ENCODE assay signal across 7 cellular contexts in the genomic region with DNA sequence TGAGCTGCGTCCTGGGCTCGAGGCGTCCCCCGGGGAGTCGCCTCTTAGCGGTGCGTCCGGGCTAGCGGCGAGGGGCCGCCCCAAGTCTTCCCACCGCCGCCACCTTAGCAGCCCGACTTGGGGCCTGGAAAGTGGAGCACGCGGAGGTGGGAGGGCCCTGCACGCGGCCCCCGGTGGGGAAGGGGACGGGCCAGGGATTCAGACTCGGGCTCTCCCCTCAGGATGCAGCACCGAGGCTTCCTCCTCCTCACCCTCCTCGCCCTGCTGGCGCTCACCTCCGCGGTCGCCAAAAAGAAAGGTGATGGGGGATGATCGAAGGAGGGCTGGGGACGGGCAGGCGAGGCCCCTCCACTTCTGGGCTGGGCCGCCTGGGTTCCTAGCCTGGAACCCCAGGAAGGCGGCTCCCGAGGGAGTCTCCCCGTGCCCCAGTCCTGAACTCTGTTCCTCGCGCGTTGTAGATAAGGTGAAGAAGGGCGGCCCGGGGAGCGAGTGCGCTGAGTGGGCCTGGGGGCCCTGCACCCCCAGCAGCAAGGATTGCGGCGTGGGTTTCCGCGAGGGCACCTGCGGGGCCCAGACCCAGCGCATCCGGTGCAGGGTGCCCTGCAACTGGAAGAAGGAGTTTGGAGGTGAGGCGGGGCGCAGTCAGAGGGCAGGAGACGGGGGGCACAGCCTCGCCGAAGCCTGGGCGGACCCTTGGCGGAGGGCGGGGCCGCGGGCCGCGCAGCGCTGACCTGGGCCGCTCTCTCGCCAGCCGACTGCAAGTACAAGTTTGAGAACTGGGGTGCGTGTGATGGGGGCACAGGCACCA. TPM values are rescaled to one million over a fixed set of nuclear protein-coding genes. Genes with fewer than 3 reads are reported as not detected.
DNase-seq lines count a peak whose midpoint lies in the region; ATAC-seq and TF ChIP-seq lines count a peak whose summit lies in the region.

No MANE protein-coding gene starts in this region.

- no peak for TF ChIP-seq CTCF in NB4 (IDR thresholded peaks at IDR 0.05; ENCODE audit: low read depth, low read length)

- no peaks in the 10 kb centered on the region for H3K9me3 Mint-ChIP-seq in central memory CD8-positive, alpha-beta T cell
- H3K9me3 Mint-ChIP-seq in naive thymus-derived CD4-positive, alpha-beta T cell = peaks cover 0 to 4% (median 0%) of the 10 kb centered on the region in 11 donors

- TF ChIP-seq POLR2A in NB4 (IDR thresholded peaks at IDR 0.05; ENCODE audit: extremely low read depth, insufficient read length) = no peak

- H3K4me3 ChIP-seq in NB4 (ENCODE audit: low read depth, low read length) = no peak overlapping the region
- H3K4me3 ChIP-seq in naive thymus-derived CD4-positive, alpha-beta T cell (ENCODE audit: low read length) = peak overlapping the region; percentile 47

- CTCF ChIA-PET in naive thymus-derived CD4-positive, alpha-beta T cell (lab: Charles Lee) = no interaction called here

- peaks cover 4% of the 10 kb centered on the region for H3K36me3 ChIP-seq in ES-I3 (ENCODE audit: insufficient read depth, low read length)
- H3K36me3 ChIP-seq in naive thymus-derived CD4-positive, alpha-beta T cell (ENCODE audit: control insufficient read depth in 2 of 3, insufficient read depth in 3 of 3, low read length in 3 of 3) = peaks cover 0 to 18% (median 0%) of the 10 kb centered on the region in 3 experiments

- intact Hi-C loops in naive thymus-derived CD4-positive, alpha-beta T cell (cut with micrococcal nuclease) = loop anchor here (5.0 to 10.0 kb wide), 2 partner anchors 35 to 293 kb away; a partner anchor contains a TSS

- peak; percentile 30 for DNase-seq in NB4 (ENCODE audit: low read depth)
- DNase-seq in central memory CD8-positive, alpha-beta T cell (ENCODE audit: low spot score in 2 of 2) = no peak
- peak in 1 of 9 donors; percentile 49 for DNase-seq in naive thymus-derived CD4-positive, alpha-beta T cell
- no peak for DNase-seq in UCSD-AML1 (lab: John Stamatoyannopoulos, UW; ENCODE audit: unreplicated experiment)

- peaks cover 34% of the 10 kb centered on the region for H3K27me3 Mint-ChIP-seq in central memory CD8-positive, alpha-beta T cell
- peaks cover 14 to 36% (median 20%) of the 10 kb centered on the region in 5 donors for H3K27me3 Mint-ChIP-seq in naive thymus-derived CD4-positive, alpha-beta T cell

- H3K27ac Mint-ChIP-seq in central memory CD8-positive, alpha-beta T cell (ENCODE audit: low read depth) = no peak overlapping the region
- H3K27ac Mint-ChIP-seq in naive thymus-derived CD4-positive, alpha-beta T cell = peak overlapping the region in 2 of 9 donors; percentile 9 to 24

- peaks cover 0 to 4% of the 10 kb centered on the region in 2 donors for H3K27me3 ChIP-seq in naive thymus-derived CD4-positive, alpha-beta T cell (ENCODE audit: control insufficient read depth in 2 of 2, insufficient read depth in 2 of 2, low read length in 2 of 2)

- peaks cover 13% of the 10 kb centered on the region for H3K4me1 Mint-ChIP-seq in central memory CD8-positive, alpha-beta T cell
- peaks cover 4 to 13% (median 10%) of the 10 kb centered on the region in 7 donors for H3K4me1 Mint-ChIP-seq in naive thymus-derived CD4-positive, alpha-beta T cell

- no peaks in the 10 kb centered on the region for H3K9me3 ChIP-seq in ES-I3 (ENCODE audit: control insufficient read depth, insufficient read depth, low read length)
- no peaks in the 10 kb centered on the region for H3K9me3 ChIP-seq in naive thymus-derived CD4-positive, alpha-beta T cell (ENCODE audit: control insufficient read depth in 2 of 3, low read length in 3 of 3)

- H3K4me3 Mint-ChIP-seq in central memory CD8-positive, alpha-beta T cell = peak overlapping the region; percentile 69
- H3K4me3 Mint-ChIP-seq in naive thymus-derived CD4-positive, alpha-beta T cell = peak overlapping the region; percentile 71 to 87 (median 78)

- POLR2A ChIA-PET in naive thymus-derived CD4-positive, alpha-beta T cell (lab: Charles Lee) = interaction anchor here (1.0 kb wide), 1 partner anchor 34 kb away, joined by 3 read pairs; a partner anchor contains a TSS

- peaks cover 27% of the 10 kb centered on the region for H3K36me3 Mint-ChIP-seq in central memory CD8-positive, alpha-beta T cell (ENCODE audit: insufficient read depth)
- peaks cover 0 to 17% (median 6%) of the 10 kb centered on the region in 5 donors for H3K36me3 Mint-ChIP-seq in naive thymus-derived CD4-positive, alpha-beta T cell

- no peak for ATAC-seq in central memory CD8-positive, alpha-beta T cell (replicated peaks; ENCODE audit: extremely low read depth, poor library complexity, severe bottlenecking)
- ATAC-seq in naive thymus-derived CD4-positive, alpha-beta T cell = no peak
- no peak for ATAC-seq in GM18909 (IDR thresholded peaks at IDR 0.05; ENCODE audit: poor library complexity, unreplicated experiment)
- ATAC-seq in GM18861 (IDR thresholded peaks at IDR 0.05; ENCODE audit: unreplicated experiment) = no peak

- H3K27ac ChIP-seq in naive thymus-derived CD4-positive, alpha-beta T cell (ENCODE audit: low read depth, low read length) = peak overlapping the region; percentile 44

- H3K4me1 ChIP-seq in ES-I3 (ENCODE audit: insufficient read depth, low read length) = peaks cover 17% of the 10 kb centered on the region
- H3K4me1 ChIP-seq in naive thymus-derived CD4-positive, alpha-beta T cell (ENCODE audit: control insufficient read depth in 2 of 2, insufficient read depth in 2 of 2, low read length in 2 of 2) = peaks cover 8% of the 10 kb centered on the region in 2 donors

- peak overlapping the region; percentile 91 for H3K9ac ChIP-seq in ES-I3 (ENCODE audit: low read depth, low read length)

RNA-seq across cellular contexts. Expression of a gene that starts 0.6 kb away (rescaled TPM):
- 10 to 100 TPM in 2 of 5 experiments, 1 to 10 TPM in 3; 4.9 to 13.5 (median 8.8) TPM for total RNA-seq in naive thymus-derived CD4-positive, alpha-beta T cell
- polyA plus RNA-seq in naive thymus-derived CD4-positive, alpha-beta T cell = under 1 TPM in 1 of 2 donors, not detected in 1; 0.35 TPM

RNA-seq across cellular contexts. Expression of a gene that starts 9.5 kb away (rescaled TPM):
- total RNA-seq in naive thymus-derived CD4-positive, alpha-beta T cell = 1 to 10 TPM in 2 of 5 experiments, under 1 TPM in 1, not detected in 2; 0.48 to 3.5 (median 3.1) TPM
- under 1 TPM; 0.15 to 0.17 TPM for polyA plus RNA-seq in naive thymus-derived CD4-positive, alpha-beta T cell

RNA-seq across cellular contexts. Expression of a gene that starts 34.8 kb away (rescaled TPM):
- 100 to 1,000 TPM; 146 to 291 (median 263) TPM for total RNA-seq in naive thymus-derived CD4-positive, alpha-beta T cell
- 10 to 100 TPM; 41.5 to 70.5 TPM for polyA plus RNA-seq in naive thymus-derived CD4-positive, alpha-beta T cell
